In the genomic region with DNA sequence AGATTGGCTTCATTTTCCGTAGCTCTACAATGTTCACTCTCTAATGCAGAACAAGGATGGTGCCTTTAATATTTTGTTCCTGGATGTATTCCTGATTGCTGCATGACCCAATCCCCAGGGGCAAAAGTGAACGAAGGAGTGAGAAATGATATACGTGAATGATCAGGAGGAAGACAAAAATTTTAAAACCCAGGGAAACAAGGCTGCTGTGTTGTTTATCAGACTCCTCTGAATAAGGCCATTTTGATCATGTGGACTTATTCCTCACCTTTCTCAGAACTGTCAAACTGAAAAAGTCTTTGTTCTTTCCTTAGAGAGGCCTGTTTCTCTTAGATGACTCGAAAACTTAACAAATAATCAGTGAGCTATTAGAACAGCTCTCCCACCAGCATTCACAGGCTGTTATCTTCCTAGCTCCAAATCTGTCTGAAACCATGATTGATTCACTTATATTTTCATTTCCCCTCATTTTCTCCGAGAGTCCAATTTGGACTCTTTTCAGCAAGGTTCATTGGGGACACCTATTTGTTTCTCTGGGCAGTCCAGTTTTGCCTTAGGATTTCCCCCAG, we compare ENCODE assay signal across 22 cellular contexts.
"Had no signal": no experiment of that assay in that cellular context is flagged by ENCODE, and none has a peak within 500 bp of the region (broad histone marks: within the 10 kb centered on the region; RNA-seq: fewer than 3 reads in every experiment).

No MANE protein-coding gene starts in this region.

- H3K36me3 ChIP-seq: gastrocnemius medialis, left lung, right atrium auricular region, sigmoid colon, thoracic aorta, tibial nerve, upper lobe of left lung had no signal

- DNase-seq: cerebellar nuclear complex; cortex of kidney; effector memory CD8-positive, alpha-beta T cell; erythroblast; gastrocnemius medialis; kidney; left cardiac atrium; left lung; mesenchymal stem cell; mucosa of descending colon; naive B cell; nucleus accumbens; sigmoid colon; stimulated activated CD4-positive, alpha-beta T cell treated with anti-CD3 and anti-CD28 coated beads, Interleukin-2, amount 100 ng/mL, for 24 hours; stimulated activated naive B cell treated with anti-CD40 and anti-IgM and Interleukin-4, amounts not matched to agents 10 μg/mL and 1 μg/mL and 100 μg/mL, for 72 hours; upper lobe of left lung had no signal

- H3K4me3 Mint-ChIP-seq: effector memory CD8-positive, alpha-beta T cell; mesothelial cell of epicardium; naive B cell; nephron; stimulated activated naive B cell treated with anti-CD40 and anti-IgM and Interleukin-4, amounts not matched to agents 10 μg/mL and 1 μg/mL and 100 μg/mL, for 72 hours; stimulated activated naive CD8-positive, alpha-beta T cell treated with anti-CD3 and anti-CD28 coated beads, Interleukin-15, Interleukin-2, amounts not matched to agents 100 ng/mL and 50 ng/mL, for 24 hours had no signal

- H3K9me3 Mint-ChIP-seq: effector memory CD8-positive, alpha-beta T cell; naive B cell; nephron; stimulated activated naive B cell treated with anti-CD40 and anti-IgM and Interleukin-4, amounts not matched to agents 10 μg/mL and 1 μg/mL and 100 μg/mL, for 72 hours; stimulated activated naive CD8-positive, alpha-beta T cell treated with anti-CD3 and anti-CD28 coated beads, Interleukin-15, Interleukin-2, amounts not matched to agents 100 ng/mL and 50 ng/mL, for 24 hours had no signal

- H3K4me1 ChIP-seq: gastrocnemius medialis, left lung, right atrium auricular region, sigmoid colon, tibial nerve, upper lobe of left lung had no signal

- H3K4me3 ChIP-seq: gastrocnemius medialis, left lung, mucosa of descending colon, right atrium auricular region, sigmoid colon, thoracic aorta, tibial nerve, upper lobe of left lung had no signal

- H3K27me3 Mint-ChIP-seq: stimulated activated naive CD8-positive, alpha-beta T cell treated with anti-CD3 and anti-CD28 coated beads, Interleukin-15, Interleukin-2, amounts not matched to agents 100 ng/mL and 50 ng/mL, for 24 hours had no signal

- H3K27ac Mint-ChIP-seq: effector memory CD8-positive, alpha-beta T cell; mesothelial cell of epicardium; naive B cell; stimulated activated naive B cell treated with anti-CD40 and anti-IgM and Interleukin-4, amounts not matched to agents 10 μg/mL and 1 μg/mL and 100 μg/mL, for 72 hours; stimulated activated naive CD8-positive, alpha-beta T cell treated with anti-CD3 and anti-CD28 coated beads, Interleukin-15, Interleukin-2, amounts not matched to agents 100 ng/mL and 50 ng/mL, for 24 hours had no signal

- H3K27me3 ChIP-seq: gastrocnemius medialis, left lung, right atrium auricular region, sigmoid colon, tibial nerve, upper lobe of left lung had no signal

- H3K36me3 Mint-ChIP-seq: mesothelial cell of epicardium; naive B cell; stimulated activated naive B cell treated with anti-CD40 and anti-IgM and Interleukin-4, amounts not matched to agents 10 μg/mL and 1 μg/mL and 100 μg/mL, for 72 hours had no signal

- H3K4me1 Mint-ChIP-seq: mesothelial cell of epicardium; naive B cell; stimulated activated naive B cell treated with anti-CD40 and anti-IgM and Interleukin-4, amounts not matched to agents 10 μg/mL and 1 μg/mL and 100 μg/mL, for 72 hours had no signal

- ATAC-seq: effector memory CD8-positive, alpha-beta T cell; gastrocnemius medialis; left cardiac atrium; left lung; mucosa of descending colon; stimulated activated naive B cell treated with anti-CD40 and anti-IgM and Interleukin-4, amounts not matched to agents 10 μg/mL and 1 μg/mL and 100 μg/mL, for 72 hours had no signal

- H3K27ac ChIP-seq: gastrocnemius medialis, left lung, right atrium auricular region, sigmoid colon, thoracic aorta, tibial nerve, upper lobe of left lung had no signal
